Comparison of ENCODE assay signal across 8 cellular contexts in genomic region chr10:31602541-31603244, GRCh38.
DNase-seq lines count a peak whose midpoint lies in the region; ATAC-seq and TF ChIP-seq lines count a peak whose summit lies in the region.

No MANE protein-coding gene starts in this region.

- intact Hi-C loops in CD14-positive monocyte (cut with micrococcal nuclease) (loop anchor here in 1 of 2 donors (10.0 kb wide), 2 partner anchors 102 to 162 kb away; no protein-coding TSS in a partner anchor), activated B cell treated with CpG ODN at 0.5 μM for 24 hours (cut with micrococcal nuclease) (loop anchor here (1.0 to 5.0 kb wide), 5 partner anchors 105 to 820 kb away; no protein-coding TSS in a partner anchor)

- peak overlapping the region; percentile 86 to 92 for H3K4me3 Mint-ChIP-seq in CD14-positive monocyte
- H3K4me3 Mint-ChIP-seq in activated B cell treated with CpG ODN at 0.5 μM for 24 hours, result peak overlapping the region; percentile 72
- peak overlapping the region; percentile 85 for H3K4me3 Mint-ChIP-seq in natural killer cell treated with Interleukin-12 subunit alpha and Interleukin-12 subunit beta and Interleukin-15 and Interleukin-18, amount 100 ng/mL, for 72 hours

- H3K36me3 Mint-ChIP-seq in CD14-positive monocyte (no peaks in the 10 kb centered on the region), activated B cell treated with CpG ODN at 0.5 μM for 24 hours (ENCODE audit: low read depth) (no peaks in the 10 kb centered on the region)
- H3K36me3 Mint-ChIP-seq in natural killer cell treated with Interleukin-12 subunit alpha and Interleukin-12 subunit beta and Interleukin-15 and Interleukin-18, amount 100 ng/mL, for 72 hours, result no peaks in the 10 kb centered on the region

- H3K27me3 Mint-ChIP-seq in CD14-positive monocyte (ENCODE audit: low read depth in 3 of 3), result peaks cover 0 to 2% (median 0%) of the 10 kb centered on the region in 3 donors
- H3K27me3 Mint-ChIP-seq in activated B cell treated with CpG ODN at 0.5 μM for 24 hours, result peaks cover 6% of the 10 kb centered on the region
- H3K27me3 Mint-ChIP-seq in natural killer cell treated with Interleukin-12 subunit alpha and Interleukin-12 subunit beta and Interleukin-15 and Interleukin-18, amount 100 ng/mL, for 72 hours, result peaks cover 0 to 3% of the 10 kb centered on the region in 2 donors

- DNase-seq in CD14-positive monocyte (ENCODE audit: low spot score) (no peak), HK-2 (ENCODE audit: unreplicated experiment) (peak; percentile 34), activated B cell treated with CpG ODN at 0.5 μM for 24 hours (no peak), foreskin fibroblast (peak; percentile 79 to 91), 8988T (no peak), cerebellum (ENCODE audit: low spot score) (no peak)
- no peak for DNase-seq in natural killer cell treated with Interleukin-12 subunit alpha and Interleukin-12 subunit beta and Interleukin-15 and Interleukin-18, amount 100 ng/mL, for 72 hours (ENCODE audit: low spot score)
- DNase-seq in NK-92 treated with Interleukin-12 subunit alpha and Interleukin-12 subunit beta, amount 100 ng/mL, for 24 hours (lab: John Stamatoyannopoulos, UW), result no peak

- H3K9me3 Mint-ChIP-seq in CD14-positive monocyte, result peaks cover 0 to 6% (median 1%) of the 10 kb centered on the region in 7 donors
- H3K9me3 Mint-ChIP-seq in activated B cell treated with CpG ODN at 0.5 μM for 24 hours, result no peaks in the 10 kb centered on the region
- no peaks in the 10 kb centered on the region for H3K9me3 Mint-ChIP-seq in natural killer cell treated with Interleukin-12 subunit alpha and Interleukin-12 subunit beta and Interleukin-15 and Interleukin-18, amount 100 ng/mL, for 72 hours

- peak overlapping the region in 4 of 7 donors; percentile 33 to 51 (median 40) for H3K27ac Mint-ChIP-seq in CD14-positive monocyte
- H3K27ac Mint-ChIP-seq in activated B cell treated with CpG ODN at 0.5 μM for 24 hours, result no peak overlapping the region
- no peak overlapping the region for H3K27ac Mint-ChIP-seq in natural killer cell treated with Interleukin-12 subunit alpha and Interleukin-12 subunit beta and Interleukin-15 and Interleukin-18, amount 100 ng/mL, for 72 hours

- ATAC-seq in activated B cell treated with CpG ODN at 0.5 μM for 24 hours (ENCODE audit: low read depth), result no peak
- ATAC-seq in natural killer cell treated with Interleukin-12 subunit alpha and Interleukin-12 subunit beta and Interleukin-15 and Interleukin-18, amount 100 ng/mL, for 72 hours, result no peak

- peak overlapping the region; percentile 63 to 65 for H3K4me3 ChIP-seq in foreskin fibroblast (ENCODE audit: low read depth in 1 of 2, low read length in 2 of 2)

- CTCF ChIA-PET in activated B cell treated with CpG ODN at 0.5 μM for 24 hours (lab: Charles Lee), result no interaction called here

- POLR2A ChIA-PET in activated B cell treated with CpG ODN at 0.5 μM for 24 hours (lab: Charles Lee), result no interaction called here

- TF ChIP-seq CTCF in CD14-positive monocyte (IDR thresholded peaks at IDR 0.05), result no peak
- no peak for TF ChIP-seq CTCF in activated B cell treated with CpG ODN at 0.5 μM for 24 hours (IDR thresholded peaks at IDR 0.05)
- no peak for TF ChIP-seq CTCF in foreskin fibroblast (IDR thresholded peaks at IDR 0.05; ENCODE audit: low read depth, low read length)

- peaks cover 32% of the 10 kb centered on the region for H3K4me1 Mint-ChIP-seq in CD14-positive monocyte
- peaks cover 12% of the 10 kb centered on the region for H3K4me1 Mint-ChIP-seq in activated B cell treated with CpG ODN at 0.5 μM for 24 hours
- peaks cover 5 to 8% of the 10 kb centered on the region in 2 donors for H3K4me1 Mint-ChIP-seq in natural killer cell treated with Interleukin-12 subunit alpha and Interleukin-12 subunit beta and Interleukin-15 and Interleukin-18, amount 100 ng/mL, for 72 hours (ENCODE audit: low read depth in 2 of 2)

Comparison
In these comparisons a context has a peak if more than half of its experiments do, and no peak if none do; other contexts are left out.
1. DNase-seq: peak in HK-2 (single experiment) and foreskin fibroblast (2 of 2); none in CD14-positive monocyte (single experiment), activated B cell treated with CpG ODN at 0.5 μM for 24 hours (single experiment), natural killer cell treated with Interleukin-12 subunit alpha and Interleukin-12 subunit beta and Interleukin-15 and Interleukin-18, amount 100 ng/mL, for 72 hours (single experiment), 8988T (single experiment), cerebellum (single experiment) and NK-92 treated with Interleukin-12 subunit alpha and Interleukin-12 subunit beta, amount 100 ng/mL, for 24 hours (single experiment).
2. H3K27ac Mint-ChIP-seq: peak in CD14-positive monocyte (4 of 7); none in activated B cell treated with CpG ODN at 0.5 μM for 24 hours (single experiment) and natural killer cell treated with Interleukin-12 subunit alpha and Interleukin-12 subunit beta and Interleukin-15 and Interleukin-18, amount 100 ng/mL, for 72 hours (0 of 2).
3. Peak in every context shown above with its lines, with median percentiles within 50 percentile points of each other: H3K4me3 Mint-ChIP-seq.